13 cellular contexts compared by ENCODE assay signal in the genomic region with DNA sequence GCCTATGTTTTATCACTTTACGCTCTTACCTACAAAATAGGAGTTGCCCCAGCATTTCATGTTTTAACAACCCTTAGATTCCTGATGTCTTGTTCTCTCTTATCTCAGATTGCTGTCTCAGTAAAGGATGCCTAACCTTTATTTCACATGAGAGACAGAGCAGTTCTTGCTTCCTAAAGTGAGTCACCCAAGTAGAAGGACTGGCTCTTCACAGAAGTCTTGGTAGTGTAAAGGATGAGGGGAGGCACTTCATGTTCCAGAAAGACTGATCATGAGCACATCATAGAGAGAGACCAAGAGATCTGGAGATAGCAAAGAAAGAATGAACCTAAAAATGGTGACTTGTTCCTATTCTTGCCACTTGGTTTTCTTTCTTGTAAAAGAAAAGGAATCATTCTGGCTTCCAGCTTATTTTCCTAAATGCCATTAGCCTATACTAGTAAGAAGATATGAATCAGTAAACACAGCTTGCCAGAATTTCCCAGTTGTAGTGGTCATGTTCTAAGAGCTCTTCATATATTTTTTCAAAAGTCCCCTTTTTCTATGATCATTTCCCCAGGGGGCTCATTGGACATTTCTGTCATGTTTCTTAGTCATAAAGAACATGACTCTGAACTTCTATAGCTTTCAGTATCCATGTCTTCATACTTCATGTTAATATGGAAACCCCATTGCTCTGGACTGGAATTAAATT. TPM values are rescaled to one million over a fixed set of nuclear protein-coding genes. Genes with fewer than 3 reads are reported as not detected.
DNase-seq lines count a peak whose midpoint lies in the region; ATAC-seq, FAIRE-seq and TF ChIP-seq lines count a peak whose summit lies in the region.
"Had no signal": no experiment of that assay in that cellular context is flagged by ENCODE, and none has a peak within 500 bp of the region (broad histone marks: within the 10 kb centered on the region; RNA-seq: fewer than 3 reads in every experiment).

No MANE protein-coding gene starts in this region.

- H3K9me3 Mint-ChIP-seq in CD14-positive monocyte: no peaks in the 10 kb centered on the region

- DNase-seq in epithelial cell of esophagus (ENCODE audit: low read depth): peak; percentile 36
- no peak for DNase-seq in posterior vena cava (ENCODE audit: low spot score)
- no peak for DNase-seq in NCI-H2107 (lab: John Stamatoyannopoulos, UW)
- DNase-seq in RCC 7860 (ENCODE audit: low spot score): no peak
- no peak for DNase-seq in CD14-positive monocyte (ENCODE audit: low spot score)
- DNase-seq: activated naive CD4-positive, alpha-beta T cell treated with anti-CD3 and anti-CD28 coated beads, Interleukin-2, amount 50 U/mL, for 16 hours; GF-D8; head of caudate nucleus; psoas muscle; Right ventricle myocardium superior had no signal

- H3K4me3 Mint-ChIP-seq in CD14-positive monocyte: no peak overlapping the region

- peaks cover 14 to 15% of the 10 kb centered on the region in 2 donors for H3K36me3 Mint-ChIP-seq in CD14-positive monocyte

- H3K27me3 Mint-ChIP-seq in CD14-positive monocyte (ENCODE audit: low read depth in 3 of 3): no peaks in the 10 kb centered on the region

- ATAC-seq in GM18517 (IDR thresholded peaks at IDR 0.05; ENCODE audit: unreplicated experiment): peak; percentile 90
- ATAC-seq in GM21526 (IDR thresholded peaks at IDR 0.05; ENCODE audit: low FRiP score, unreplicated experiment): peak; percentile 64
- ATAC-seq in HG03354 (IDR thresholded peaks at IDR 0.05; ENCODE audit: poor library complexity, severe bottlenecking, unreplicated experiment): peak; percentile 94

- peaks cover 4% of the 10 kb centered on the region for H3K4me1 Mint-ChIP-seq in CD14-positive monocyte

- H3K27ac Mint-ChIP-seq in CD14-positive monocyte: peak overlapping the region in 1 of 7 donors; percentile 3

- FAIRE-seq in RCC 7860 (lab: Jason Lieb, UNC): no peak

- TF ChIP-seq CTCF in epithelial cell of esophagus (IDR thresholded peaks at IDR 0.05; ENCODE audit: insufficient read depth, low read depth, low read length, missing control alignments) (no peak), CD14-positive monocyte (IDR thresholded peaks at IDR 0.05) (no peak)

- intact Hi-C loops in posterior vena cava (cut with DNase I) (no loop called here), CD14-positive monocyte (cut with micrococcal nuclease) (no loop called here)

- H3K4me3 ChIP-seq in epithelial cell of esophagus (ENCODE audit: low read length): no peak overlapping the region
- H3K4me3 ChIP-seq: psoas muscle had no signal

RNA-seq across cellular contexts. Expression of a gene that starts 54.9 kb away (rescaled TPM):
- 10 to 100 TPM; 38.7 to 52.8 TPM for total RNA-seq in posterior vena cava
- 10 to 100 TPM; 37.1 to 48.1 TPM for polyA plus RNA-seq in CD14-positive monocyte
